9 cellular contexts compared by ENCODE assay signal in the genomic region with DNA sequence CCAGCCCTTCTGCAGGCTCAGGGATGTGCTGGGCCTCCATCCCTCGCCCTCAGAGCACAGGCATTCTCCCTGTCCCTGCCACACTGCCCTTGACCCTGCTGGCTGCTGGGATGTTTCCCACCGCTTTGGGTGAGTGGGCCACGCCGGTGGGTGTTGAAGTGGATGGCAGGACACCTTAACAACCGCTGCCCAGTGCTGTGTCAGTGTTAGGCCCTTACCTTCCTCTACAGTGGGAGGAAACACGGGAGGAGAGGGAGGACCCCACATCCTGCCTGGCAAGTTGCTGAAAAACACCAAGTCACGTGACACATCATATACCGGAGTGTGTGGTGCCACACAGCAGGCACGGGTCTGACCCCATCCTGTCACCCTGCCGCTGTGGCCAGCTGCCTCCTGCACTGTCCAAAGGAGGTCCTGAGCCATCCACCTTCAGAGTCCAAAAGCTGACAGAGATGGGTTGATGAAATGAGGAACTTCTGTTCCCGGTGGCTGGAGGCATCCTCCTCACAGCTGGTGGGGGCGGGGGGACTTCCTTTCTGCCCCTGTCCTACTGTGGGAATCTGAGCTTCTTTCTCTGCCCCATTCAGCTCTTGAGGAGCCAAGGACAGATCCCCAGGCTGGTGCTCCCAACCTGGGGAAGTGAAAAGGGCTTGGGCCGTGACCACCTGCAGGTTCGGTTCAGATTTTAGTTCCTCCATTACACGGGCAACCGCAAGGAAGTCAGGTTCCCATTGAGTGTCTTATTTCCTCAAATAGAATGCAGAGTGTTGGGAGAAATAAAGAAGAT. TPM values are rescaled to one million over a fixed set of nuclear protein-coding genes. Genes with fewer than 3 reads are reported as not detected.
DNase-seq lines count a peak whose midpoint lies in the region; ATAC-seq, FAIRE-seq and TF ChIP-seq lines count a peak whose summit lies in the region.
"Had no signal": no experiment of that assay in that cellular context is flagged by ENCODE, and none has a peak within 500 bp of the region (broad histone marks: within the 10 kb centered on the region; RNA-seq: fewer than 3 reads in every experiment).

No MANE protein-coding gene starts in this region.

- no peaks in the 10 kb centered on the region for H3K27me3 ChIP-seq in ovary

- peaks cover 17% of the 10 kb centered on the region for H3K4me1 Mint-ChIP-seq in WTC11

- POLR2A ChIA-PET in WTC11 (lab: Charles Lee) = interaction anchor here (0.6 kb wide), 1 partner anchor 19 kb away, joined by 5 read pairs; no protein-coding TSS in a partner anchor

- no peak overlapping the region for H3K27ac Mint-ChIP-seq in WTC11

- no peak for TF ChIP-seq POLR2A in ovary (IDR thresholded peaks at IDR 0.05)

- no peak for FAIRE-seq in RCC 7860 (lab: Jason Lieb, UNC)
- FAIRE-seq in HTR-8/SVneo (lab: Jason Lieb, UNC) = no peak

- H3K9me3 Mint-ChIP-seq in WTC11 = no peaks in the 10 kb centered on the region

- H3K27ac ChIP-seq in ovary = no peak overlapping the region
- H3K27ac ChIP-seq: C4-2B had no signal

- H3K9me3 ChIP-seq in ovary = no peaks in the 10 kb centered on the region

- WGBS in ovary, 3 donors = 54 to 63% (median 56%) methylated on average over 15 to 16 of the region's 16 CpGs

- TF ChIP-seq CTCF in WTC11 (IDR thresholded peaks at IDR 0.05) = no peak
- no peak for TF ChIP-seq CTCF in ovary (IDR thresholded peaks at IDR 0.05)

- no peak overlapping the region for H3K4me3 ChIP-seq in ovary

- no peaks in the 10 kb centered on the region for H3K36me3 ChIP-seq in ovary

- no peak overlapping the region for H3K4me3 Mint-ChIP-seq in WTC11

- no peaks in the 10 kb centered on the region for H3K36me3 Mint-ChIP-seq in WTC11

- CTCF ChIA-PET in WTC11 (lab: Charles Lee) = interaction anchor here (0.7 to 1.6 kb wide), 4 partner anchors 12 to 253 kb away, joined by 3 to 8 read pairs (median 4); no protein-coding TSS in a partner anchor

- peak; percentile 83 for DNase-seq in CD1c-positive myeloid dendritic cell (ENCODE audit: extremely low spot score)
- no peak for DNase-seq in WTC11 (ENCODE audit: low spot score)
- peak; percentile 21 for DNase-seq in effector CD8-positive, alpha-beta T cell (lab: John Stamatoyannopoulos, UW)
- peak; percentile 40 for DNase-seq in stimulated activated CD8-positive, alpha-beta memory T cell treated with anti-CD3 and anti-CD28 coated beads, Interleukin-12 subunit alpha, Interleukin-12 subunit beta, amount 100 ng/mL, for 4 hours (ENCODE audit: low read depth)
- DNase-seq in ovary = no peak
- DNase-seq in RCC 7860 (ENCODE audit: low spot score) = no peak
- DNase-seq in HTR-8/SVneo (ENCODE audit: insufficient read length, low spot score) = no peak

- ATAC-seq in HG02798 (IDR thresholded peaks at IDR 0.05; ENCODE audit: poor library complexity, unreplicated experiment) (peak; percentile 40), WTC11 (no peak)

- H3K27me3 Mint-ChIP-seq in WTC11 (ENCODE audit: low read depth) = peaks cover 6% of the 10 kb centered on the region

- intact Hi-C loops in ovary (cut with DNase I) = loop anchor here in 1 of 4 donors (10.0 kb wide), 1 partner anchor 106 kb away; no protein-coding TSS in a partner anchor

- H3K4me1 ChIP-seq in ovary (ENCODE audit: insufficient read depth) = no peaks in the 10 kb centered on the region

- no peak for TF ChIP-seq EP300 in ovary (IDR thresholded peaks at IDR 0.05)

TF ChIP-seq in WTC11, 78 proteins besides CTCF, POLR2A, EP300 and RAD21:
- no peak for TF ChIP-seq ZNF532 (CRISPR knock-in tag; IDR thresholded peaks at IDR 0.05; ENCODE audit: borderline replicate concordance)
- no peak for TF ChIP-seq CREB1 (CRISPR knock-in tag; IDR thresholded peaks at IDR 0.05)
- no peak for TF ChIP-seq MLX (CRISPR knock-in tag; IDR thresholded peaks at IDR 0.05)
- no peak for TF ChIP-seq E2F4 (CRISPR knock-in tag; IDR thresholded peaks at IDR 0.05; ENCODE audit: borderline replicate concordance, low read depth)
- TF ChIP-seq ATF1 (CRISPR knock-in tag; IDR thresholded peaks at IDR 0.05) = no peak
- 0 out of 2 replicates have a peak, but pooled peaks have one; percentile 37 for TF ChIP-seq USF1 (CRISPR knock-in tag; IDR thresholded peaks at IDR 0.05)
- TF ChIP-seq, protein P1, sequence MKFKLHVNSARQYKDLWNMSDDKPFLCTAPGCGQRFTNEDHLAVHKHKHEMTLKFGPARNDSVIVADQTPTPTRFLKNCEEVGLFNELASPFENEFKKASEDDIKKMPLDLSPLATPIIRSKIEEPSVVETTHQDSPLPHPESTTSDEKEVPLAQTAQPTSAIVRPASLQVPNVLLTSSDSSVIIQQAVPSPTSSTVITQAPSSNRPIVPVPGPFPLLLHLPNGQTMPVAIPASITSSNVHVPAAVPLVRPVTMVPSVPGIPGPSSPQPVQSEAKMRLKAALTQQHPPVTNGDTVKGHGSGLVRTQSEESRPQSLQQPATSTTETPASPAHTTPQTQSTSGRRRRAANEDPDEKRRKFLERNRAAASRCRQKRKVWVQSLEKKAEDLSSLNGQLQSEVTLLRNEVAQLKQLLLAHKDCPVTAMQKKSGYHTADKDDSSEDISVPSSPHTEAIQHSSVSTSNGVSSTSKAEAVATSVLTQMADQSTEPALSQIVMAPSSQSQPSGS (CRISPR knock-in tag; IDR thresholded peaks at IDR 0.05; ENCODE audit: borderline replicate concordance, low read depth) = no peak

RNA-seq across cellular contexts. Expression of gene THEMIS2, which starts 3.2 kb away (rescaled TPM):
- total RNA-seq in WTC11 (2021) (12.7 to 13.0 TPM (median 12.9 TPM) in 3 replicates), ovary (10 to 100 TPM in 2 of 7 donors, 1 to 10 TPM in 5; 2.7 to 14.0 (median 7.8) TPM)
- polyA plus RNA-seq in ovary = 10 to 100 TPM in 1 of 2 donors, 1 to 10 TPM in 1; 3.9 to 16.9 TPM

RNA-seq across cellular contexts. Expression of gene PPP1R8, which starts 38.5 kb away (rescaled TPM):
- total RNA-seq in WTC11 (2021) (39.5 to 43.0 TPM (median 41.9 TPM) in 3 replicates), ovary (10 to 100 TPM; 24.9 to 49.0 (median 37.9) TPM)
- 10 to 100 TPM; 33.8 to 37.4 TPM for polyA plus RNA-seq in ovary

RNA-seq across cellular contexts. Expression of gene RPA2, which starts 45.2 kb away (rescaled TPM):
- total RNA-seq in WTC11 (2021) (40.9 to 53.4 TPM (median 48.8 TPM) in 3 replicates), ovary (10 to 100 TPM; 24.8 to 54.6 (median 36.6) TPM)
- polyA plus RNA-seq in ovary = 10 to 100 TPM; 44.3 to 93.1 TPM

Comparison
In these comparisons a context has a peak if more than half of its experiments do, and no peak if none do; other contexts are left out.
1. DNase-seq: peak in CD1c-positive myeloid dendritic cell (single experiment), effector CD8-positive, alpha-beta T cell (single experiment) and stimulated activated CD8-positive, alpha-beta memory T cell treated with anti-CD3 and anti-CD28 coated beads, Interleukin-12 subunit alpha, Interleukin-12 subunit beta, amount 100 ng/mL, for 4 hours (single experiment); none in WTC11 (single experiment), ovary (0 of 5), RCC 7860 (single experiment) and HTR-8/SVneo (single experiment).